In the genomic region with DNA sequence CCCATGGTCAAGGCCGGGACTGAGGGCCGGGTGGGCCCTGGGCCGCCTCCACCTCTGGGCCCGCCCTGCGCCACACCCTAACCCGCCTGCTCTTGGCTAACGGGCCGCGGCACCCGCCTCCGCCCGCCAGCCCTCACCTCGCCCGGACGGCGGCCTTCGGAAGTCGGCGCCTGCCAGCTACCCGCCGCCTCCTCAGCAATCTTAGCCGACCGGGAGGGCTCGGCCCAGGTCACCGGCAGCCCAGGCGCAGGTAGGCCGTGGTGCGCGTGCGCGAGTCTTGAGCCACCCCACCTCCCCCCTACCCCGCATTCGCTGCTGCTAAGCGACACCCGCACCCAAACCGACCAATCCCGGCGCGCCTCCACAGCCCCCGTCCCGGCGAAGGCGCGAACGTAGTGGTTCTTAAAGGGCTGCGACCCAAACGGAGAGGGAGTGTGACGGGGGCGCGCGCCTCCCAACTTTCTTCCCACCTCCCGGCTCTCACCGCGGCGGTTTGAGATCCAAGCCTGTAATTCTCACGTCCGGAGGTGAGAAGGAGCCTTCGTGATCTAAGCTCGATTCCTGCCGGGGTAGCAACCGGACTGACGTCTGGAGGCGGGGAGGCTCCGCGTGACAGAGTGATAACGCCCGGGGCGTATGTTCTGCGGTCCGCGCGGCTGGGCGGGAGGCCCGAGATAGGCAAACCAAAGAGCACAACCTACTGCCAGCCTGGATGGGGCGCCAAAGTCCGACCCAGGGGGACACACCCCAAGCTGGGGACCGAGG, we compare ENCODE assay signal across 1 cellular context.
TF ChIP-seq lines count a peak whose summit lies in the region.

A gene with protein sequence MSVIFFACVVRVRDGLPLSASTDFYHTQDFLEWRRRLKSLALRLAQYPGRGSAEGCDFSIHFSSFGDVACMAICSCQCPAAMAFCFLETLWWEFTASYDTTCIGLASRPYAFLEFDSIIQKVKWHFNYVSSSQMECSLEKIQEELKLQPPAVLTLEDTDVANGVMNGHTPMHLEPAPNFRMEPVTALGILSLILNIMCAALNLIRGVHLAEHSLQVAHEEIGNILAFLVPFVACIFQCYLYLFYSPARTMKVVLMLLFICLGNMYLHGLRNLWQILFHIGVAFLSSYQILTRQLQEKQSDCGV (minus strand): TSS at position 259 of the 765 bp plus-strand sequence. CDS start 12,921 bp downstream, outside the sequence.

TF ChIP-seq in HepG2, 621 proteins besides CTCF, POLR2A, EP300 and RAD21 (continued from another document and continues in another):
- TF ChIP-seq, protein P1, sequence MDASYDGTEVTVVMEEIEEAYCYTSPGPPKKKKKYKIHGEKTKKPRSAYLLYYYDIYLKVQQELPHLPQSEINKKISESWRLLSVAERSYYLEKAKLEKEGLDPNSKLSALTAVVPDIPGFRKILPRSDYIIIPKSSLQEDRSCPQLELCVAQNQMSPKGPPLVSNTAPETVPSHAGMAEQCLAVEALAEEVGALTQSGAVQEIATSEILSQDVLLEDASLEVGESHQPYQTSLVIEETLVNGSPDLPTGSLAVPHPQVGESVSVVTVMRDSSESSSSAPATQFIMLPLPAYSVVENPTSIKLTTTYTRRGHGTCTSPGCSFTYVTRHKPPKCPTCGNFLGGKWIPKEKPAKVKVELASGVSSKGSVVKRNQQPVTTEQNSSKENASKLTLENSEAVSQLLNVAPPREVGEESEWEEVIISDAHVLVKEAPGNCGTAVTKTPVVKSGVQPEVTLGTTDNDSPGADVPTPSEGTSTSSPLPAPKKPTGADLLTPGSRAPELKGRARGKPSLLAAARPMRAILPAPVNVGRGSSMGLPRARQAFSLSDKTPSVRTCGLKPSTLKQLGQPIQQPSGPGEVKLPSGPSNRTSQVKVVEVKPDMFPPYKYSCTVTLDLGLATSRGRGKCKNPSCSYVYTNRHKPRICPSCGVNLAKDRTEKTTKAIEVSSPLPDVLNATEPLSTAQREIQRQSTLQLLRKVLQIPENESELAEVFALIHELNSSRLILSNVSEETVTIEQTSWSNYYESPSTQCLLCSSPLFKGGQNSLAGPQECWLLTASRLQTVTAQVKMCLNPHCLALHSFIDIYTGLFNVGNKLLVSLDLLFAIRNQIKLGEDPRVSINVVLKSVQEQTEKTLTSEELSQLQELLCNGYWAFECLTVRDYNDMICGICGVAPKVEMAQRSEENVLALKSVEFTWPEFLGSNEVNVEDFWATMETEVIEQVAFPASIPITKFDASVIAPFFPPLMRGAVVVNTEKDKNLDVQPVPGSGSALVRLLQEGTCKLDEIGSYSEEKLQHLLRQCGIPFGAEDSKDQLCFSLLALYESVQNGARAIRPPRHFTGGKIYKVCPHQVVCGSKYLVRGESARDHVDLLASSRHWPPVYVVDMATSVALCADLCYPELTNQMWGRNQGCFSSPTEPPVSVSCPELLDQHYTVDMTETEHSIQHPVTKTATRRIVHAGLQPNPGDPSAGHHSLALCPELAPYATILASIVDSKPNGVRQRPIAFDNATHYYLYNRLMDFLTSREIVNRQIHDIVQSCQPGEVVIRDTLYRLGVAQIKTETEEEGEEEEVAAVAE (CRISPR knock-in tag; IDR thresholded peaks at IDR 0.05; ENCODE audit: borderline replicate concordance), result peak; percentile 97
- TF ChIP-seq ZNF850 (CRISPR knock-in tag; conservative IDR thresholded peaks at IDR 0.05) (no peak), ZNF230 (CRISPR knock-in tag; IDR thresholded peaks at IDR 0.05) (peak; percentile 84), TBX3 (IDR thresholded peaks at IDR 0.05; ENCODE audit: borderline replicate concordance) (peak; percentile 85; the same call in 1 of the 2 replicates), RARA (CRISPR knock-in tag; IDR thresholded peaks at IDR 0.05) (0 out of 2 replicates have a peak, but pooled peaks have one; percentile 8), NFIC (IDR thresholded peaks at IDR 0.05; ENCODE audit: low read length) (no peak), U2AF2 (IDR thresholded peaks at IDR 0.05; ENCODE audit: low read depth, low read length) (no peak), PRPF4 (IDR thresholded peaks at IDR 0.05; ENCODE audit: low read depth, low read length, poor library complexity, severe bottlenecking) (no peak), BORCS8-MEF2B (CRISPR knock-in tag; IDR thresholded peaks at IDR 0.05) (peak; percentile 56; the same call in 1 of the 2 replicates), MTF2 (CRISPR knock-in tag; IDR thresholded peaks at IDR 0.05; ENCODE audit: borderline replicate concordance) (peak; percentile 27; the same call in 1 of the 2 replicates), SIN3B (IDR thresholded peaks at IDR 0.05; ENCODE audit: low read length) (no peak; the same call in 1 of the 2 replicates), CEBPB (IDR thresholded peaks at IDR 0.05; ENCODE audit: borderline replicate concordance, low read depth, low read length) (no peak), ZNF30 (CRISPR knock-in tag; IDR thresholded peaks at IDR 0.05) (no peak), TCF12 (IDR thresholded peaks at IDR 0.05) (no peak), TCF12 (CRISPR knock-in tag; IDR thresholded peaks at IDR 0.05) (no peak), MBNL3 (CRISPR knock-in tag; conservative IDR thresholded peaks at IDR 0.05) (no peak), ZNF121 (CRISPR knock-in tag; IDR thresholded peaks at IDR 0.05) (no peak), HNRNPUL1 (IDR thresholded peaks at IDR 0.05; ENCODE audit: low read depth, low read length) (no peak), STAT5B (CRISPR knock-in tag; IDR thresholded peaks at IDR 0.05) (no peak), ZNF124 (CRISPR knock-in tag; IDR thresholded peaks at IDR 0.05) (0 out of 2 replicates have a peak, but pooled peaks have one; percentile 30), ZNF205 (CRISPR knock-in tag; IDR thresholded peaks at IDR 0.05) (no peak), HMG20B (CRISPR knock-in tag; conservative IDR thresholded peaks at IDR 0.05) (0 out of 2 replicates have a peak, but pooled peaks have one; percentile 33), ZBTB21 (CRISPR knock-in tag; IDR thresholded peaks at IDR 0.05) (no peak), ZIK1 (CRISPR knock-in tag; IDR thresholded peaks at IDR 0.05; ENCODE audit: borderline replicate concordance, low read depth) (0 out of 2 replicates have a peak, but pooled peaks have one; percentile 18), PHF5A (CRISPR knock-in tag; IDR thresholded peaks at IDR 0.05; ENCODE audit: low read depth, unreplicated experiment) (no peak), ZNF780A (CRISPR knock-in tag; IDR thresholded peaks at IDR 0.05) (no peak), JUN (CRISPR knock-in tag; IDR thresholded peaks at IDR 0.05) (0 out of 2 replicates have a peak, but pooled peaks have one; percentile 24), ZNF569 (CRISPR knock-in tag; IDR thresholded peaks at IDR 0.05; ENCODE audit: borderline replicate concordance) (peak; percentile 96; the same call in 1 of the 2 replicates), ZNF263 (CRISPR knock-in tag; IDR thresholded peaks at IDR 0.05) (no peak), ZNF180 (CRISPR knock-in tag; IDR thresholded peaks at IDR 0.05; ENCODE audit: borderline replicate concordance, low read depth) (no peak), PRMT3 (CRISPR knock-in tag; IDR thresholded peaks at IDR 0.05; ENCODE audit: borderline replicate concordance, low read depth) (0 out of 2 replicates have a peak, but pooled peaks have one; percentile 52)
- TF ChIP-seq, protein P2, sequence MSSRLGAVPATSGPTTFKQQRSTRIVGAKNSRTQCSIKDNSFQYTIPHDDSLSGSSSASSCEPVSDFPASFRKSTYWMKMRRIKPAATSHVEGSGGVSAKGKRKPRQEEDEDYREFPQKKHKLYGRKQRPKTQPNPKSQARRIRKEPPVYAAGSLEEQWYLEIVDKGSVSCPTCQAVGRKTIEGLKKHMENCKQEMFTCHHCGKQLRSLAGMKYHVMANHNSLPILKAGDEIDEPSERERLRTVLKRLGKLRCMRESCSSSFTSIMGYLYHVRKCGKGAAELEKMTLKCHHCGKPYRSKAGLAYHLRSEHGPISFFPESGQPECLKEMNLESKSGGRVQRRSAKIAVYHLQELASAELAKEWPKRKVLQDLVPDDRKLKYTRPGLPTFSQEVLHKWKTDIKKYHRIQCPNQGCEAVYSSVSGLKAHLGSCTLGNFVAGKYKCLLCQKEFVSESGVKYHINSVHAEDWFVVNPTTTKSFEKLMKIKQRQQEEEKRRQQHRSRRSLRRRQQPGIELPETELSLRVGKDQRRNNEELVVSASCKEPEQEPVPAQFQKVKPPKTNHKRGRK (CRISPR knock-in tag; IDR thresholded peaks at IDR 0.05), result no peak
- TF ChIP-seq, protein P3, sequence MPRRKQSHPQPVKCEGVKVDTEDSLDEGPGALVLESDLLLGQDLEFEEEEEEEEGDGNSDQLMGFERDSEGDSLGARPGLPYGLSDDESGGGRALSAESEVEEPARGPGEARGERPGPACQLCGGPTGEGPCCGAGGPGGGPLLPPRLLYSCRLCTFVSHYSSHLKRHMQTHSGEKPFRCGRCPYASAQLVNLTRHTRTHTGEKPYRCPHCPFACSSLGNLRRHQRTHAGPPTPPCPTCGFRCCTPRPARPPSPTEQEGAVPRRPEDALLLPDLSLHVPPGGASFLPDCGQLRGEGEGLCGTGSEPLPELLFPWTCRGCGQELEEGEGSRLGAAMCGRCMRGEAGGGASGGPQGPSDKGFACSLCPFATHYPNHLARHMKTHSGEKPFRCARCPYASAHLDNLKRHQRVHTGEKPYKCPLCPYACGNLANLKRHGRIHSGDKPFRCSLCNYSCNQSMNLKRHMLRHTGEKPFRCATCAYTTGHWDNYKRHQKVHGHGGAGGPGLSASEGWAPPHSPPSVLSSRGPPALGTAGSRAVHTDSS (CRISPR knock-in tag; conservative IDR thresholded peaks at IDR 0.05), result no peak
- TF ChIP-seq, protein P4, sequence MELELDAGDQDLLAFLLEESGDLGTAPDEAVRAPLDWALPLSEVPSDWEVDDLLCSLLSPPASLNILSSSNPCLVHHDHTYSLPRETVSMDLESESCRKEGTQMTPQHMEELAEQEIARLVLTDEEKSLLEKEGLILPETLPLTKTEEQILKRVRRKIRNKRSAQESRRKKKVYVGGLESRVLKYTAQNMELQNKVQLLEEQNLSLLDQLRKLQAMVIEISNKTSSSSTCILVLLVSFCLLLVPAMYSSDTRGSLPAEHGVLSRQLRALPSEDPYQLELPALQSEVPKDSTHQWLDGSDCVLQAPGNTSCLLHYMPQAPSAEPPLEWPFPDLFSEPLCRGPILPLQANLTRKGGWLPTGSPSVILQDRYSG (CRISPR knock-in tag; IDR thresholded peaks at IDR 0.05), result no peak
- TF ChIP-seq, protein P5, sequence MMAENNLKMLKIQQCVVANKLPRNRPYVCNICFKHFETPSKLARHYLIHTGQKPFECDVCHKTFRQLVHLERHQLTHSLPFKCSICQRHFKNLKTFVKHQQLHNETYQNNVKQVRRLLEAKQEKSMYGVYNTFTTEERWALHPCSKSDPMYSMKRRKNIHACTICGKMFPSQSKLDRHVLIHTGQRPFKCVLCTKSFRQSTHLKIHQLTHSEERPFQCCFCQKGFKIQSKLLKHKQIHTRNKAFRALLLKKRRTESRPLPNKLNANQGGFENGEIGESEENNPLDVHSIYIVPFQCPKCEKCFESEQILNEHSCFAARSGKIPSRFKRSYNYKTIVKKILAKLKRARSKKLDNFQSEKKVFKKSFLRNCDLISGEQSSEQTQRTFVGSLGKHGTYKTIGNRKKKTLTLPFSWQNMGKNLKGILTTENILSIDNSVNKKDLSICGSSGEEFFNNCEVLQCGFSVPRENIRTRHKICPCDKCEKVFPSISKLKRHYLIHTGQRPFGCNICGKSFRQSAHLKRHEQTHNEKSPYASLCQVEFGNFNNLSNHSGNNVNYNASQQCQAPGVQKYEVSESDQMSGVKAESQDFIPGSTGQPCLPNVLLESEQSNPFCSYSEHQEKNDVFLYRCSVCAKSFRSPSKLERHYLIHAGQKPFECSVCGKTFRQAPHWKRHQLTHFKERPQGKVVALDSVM (CRISPR knock-in tag; IDR thresholded peaks at IDR 0.05), result peak; percentile 64; the same call in 1 of the 2 replicates
- TF ChIP-seq, protein P6, sequence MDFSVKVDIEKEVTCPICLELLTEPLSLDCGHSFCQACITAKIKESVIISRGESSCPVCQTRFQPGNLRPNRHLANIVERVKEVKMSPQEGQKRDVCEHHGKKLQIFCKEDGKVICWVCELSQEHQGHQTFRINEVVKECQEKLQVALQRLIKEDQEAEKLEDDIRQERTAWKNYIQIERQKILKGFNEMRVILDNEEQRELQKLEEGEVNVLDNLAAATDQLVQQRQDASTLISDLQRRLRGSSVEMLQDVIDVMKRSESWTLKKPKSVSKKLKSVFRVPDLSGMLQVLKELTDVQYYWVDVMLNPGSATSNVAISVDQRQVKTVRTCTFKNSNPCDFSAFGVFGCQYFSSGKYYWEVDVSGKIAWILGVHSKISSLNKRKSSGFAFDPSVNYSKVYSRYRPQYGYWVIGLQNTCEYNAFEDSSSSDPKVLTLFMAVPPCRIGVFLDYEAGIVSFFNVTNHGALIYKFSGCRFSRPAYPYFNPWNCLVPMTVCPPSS (IDR thresholded peaks at IDR 0.05), result no peak
- TF ChIP-seq, protein P7, sequence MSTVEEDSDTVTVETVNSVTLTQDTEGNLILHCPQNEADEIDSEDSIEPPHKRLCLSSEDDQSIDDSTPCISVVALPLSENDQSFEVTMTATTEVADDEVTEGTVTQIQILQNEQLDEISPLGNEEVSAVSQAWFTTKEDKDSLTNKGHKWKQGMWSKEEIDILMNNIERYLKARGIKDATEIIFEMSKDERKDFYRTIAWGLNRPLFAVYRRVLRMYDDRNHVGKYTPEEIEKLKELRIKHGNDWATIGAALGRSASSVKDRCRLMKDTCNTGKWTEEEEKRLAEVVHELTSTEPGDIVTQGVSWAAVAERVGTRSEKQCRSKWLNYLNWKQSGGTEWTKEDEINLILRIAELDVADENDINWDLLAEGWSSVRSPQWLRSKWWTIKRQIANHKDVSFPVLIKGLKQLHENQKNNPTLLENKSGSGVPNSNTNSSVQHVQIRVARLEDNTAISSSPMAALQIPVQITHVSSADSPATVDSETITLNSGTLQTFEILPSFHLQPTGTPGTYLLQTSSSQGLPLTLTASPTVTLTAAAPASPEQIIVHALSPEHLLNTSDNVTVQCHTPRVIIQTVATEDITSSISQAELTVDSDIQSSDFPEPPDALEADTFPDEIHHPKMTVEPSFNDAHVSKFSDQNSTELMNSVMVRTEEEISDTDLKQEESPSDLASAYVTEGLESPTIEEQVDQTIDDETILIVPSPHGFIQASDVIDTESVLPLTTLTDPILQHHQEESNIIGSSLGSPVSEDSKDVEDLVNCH (CRISPR knock-in tag; IDR thresholded peaks at IDR 0.05), result no peak
- TF ChIP-seq, protein P8, sequence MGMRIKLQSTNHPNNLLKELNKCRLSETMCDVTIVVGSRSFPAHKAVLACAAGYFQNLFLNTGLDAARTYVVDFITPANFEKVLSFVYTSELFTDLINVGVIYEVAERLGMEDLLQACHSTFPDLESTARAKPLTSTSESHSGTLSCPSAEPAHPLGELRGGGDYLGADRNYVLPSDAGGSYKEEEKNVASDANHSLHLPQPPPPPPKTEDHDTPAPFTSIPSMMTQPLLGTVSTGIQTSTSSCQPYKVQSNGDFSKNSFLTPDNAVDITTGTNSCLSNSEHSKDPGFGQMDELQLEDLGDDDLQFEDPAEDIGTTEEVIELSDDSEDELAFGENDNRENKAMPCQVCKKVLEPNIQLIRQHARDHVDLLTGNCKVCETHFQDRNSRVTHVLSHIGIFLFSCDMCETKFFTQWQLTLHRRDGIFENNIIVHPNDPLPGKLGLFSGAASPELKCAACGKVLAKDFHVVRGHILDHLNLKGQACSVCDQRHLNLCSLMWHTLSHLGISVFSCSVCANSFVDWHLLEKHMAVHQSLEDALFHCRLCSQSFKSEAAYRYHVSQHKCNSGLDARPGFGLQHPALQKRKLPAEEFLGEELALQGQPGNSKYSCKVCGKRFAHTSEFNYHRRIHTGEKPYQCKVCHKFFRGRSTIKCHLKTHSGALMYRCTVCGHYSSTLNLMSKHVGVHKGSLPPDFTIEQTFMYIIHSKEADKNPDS (CRISPR knock-in tag; IDR thresholded peaks at IDR 0.05), result 0 out of 2 replicates have a peak, but pooled peaks have one; percentile 63
- TF ChIP-seq, protein P9, sequence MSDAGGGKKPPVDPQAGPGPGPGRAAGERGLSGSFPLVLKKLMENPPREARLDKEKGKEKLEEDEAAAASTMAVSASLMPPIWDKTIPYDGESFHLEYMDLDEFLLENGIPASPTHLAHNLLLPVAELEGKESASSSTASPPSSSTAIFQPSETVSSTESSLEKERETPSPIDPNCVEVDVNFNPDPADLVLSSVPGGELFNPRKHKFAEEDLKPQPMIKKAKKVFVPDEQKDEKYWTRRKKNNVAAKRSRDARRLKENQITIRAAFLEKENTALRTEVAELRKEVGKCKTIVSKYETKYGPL (CRISPR knock-in tag; IDR thresholded peaks at IDR 0.05), result no peak
